Comparison of ENCODE assay signal across 15 cellular contexts in the genomic region with DNA sequence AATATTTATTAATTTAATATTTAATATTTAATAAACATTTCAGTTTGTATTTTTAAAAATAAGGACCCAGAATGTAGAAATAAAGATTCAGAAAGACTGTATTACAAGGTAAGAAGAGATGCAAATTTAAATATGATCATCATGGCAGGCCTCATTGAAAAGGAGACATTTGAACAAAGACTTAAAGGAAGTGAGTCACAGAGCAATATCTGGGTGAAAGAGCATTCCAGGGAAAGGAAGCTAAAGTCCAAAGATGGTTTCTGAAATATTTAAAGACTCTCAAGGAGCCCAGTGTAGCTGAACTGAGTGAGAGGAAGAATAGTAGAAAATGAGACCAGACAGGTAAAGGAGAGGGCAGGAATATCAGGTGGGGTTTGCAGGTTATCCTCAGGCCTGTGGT. TPM values are rescaled to one million over a fixed set of nuclear protein-coding genes. Genes with fewer than 3 reads are reported as not detected.
DNase-seq lines count a peak whose midpoint lies in the region; ATAC-seq and TF ChIP-seq lines count a peak whose summit lies in the region.
"Had no signal": no experiment of that assay in that cellular context is flagged by ENCODE, and none has a peak within 500 bp of the region (broad histone marks: within the 10 kb centered on the region; RNA-seq: fewer than 3 reads in every experiment).

No MANE protein-coding gene starts in this region.

- H3K9me3 Mint-ChIP-seq in mesothelial cell of epicardium, result no peaks in the 10 kb centered on the region
- no peaks in the 10 kb centered on the region for H3K9me3 Mint-ChIP-seq in progenitor cell of endocrine pancreas (ENCODE audit: low read depth)

- H3K27me3 Mint-ChIP-seq in mesothelial cell of epicardium (ENCODE audit: low read depth) (no peaks in the 10 kb centered on the region), progenitor cell of endocrine pancreas (no peaks in the 10 kb centered on the region)
- H3K27me3 Mint-ChIP-seq: activated naive CD8-positive, alpha-beta T cell had no signal

- H3K36me3 Mint-ChIP-seq in mesothelial cell of epicardium (no peaks in the 10 kb centered on the region), progenitor cell of endocrine pancreas (ENCODE audit: insufficient read depth) (no peaks in the 10 kb centered on the region)
- H3K36me3 Mint-ChIP-seq: activated naive CD8-positive, alpha-beta T cell had no signal

- ATAC-seq in esophagus mucosa, result peak; percentile 41

- CTCF ChIA-PET in RWPE1 (lab: Yijun Ruan, JAX), result interaction anchor here (0.7 kb wide), 1 partner anchor 86 kb away, joined by 3 read pairs; no protein-coding TSS in a partner anchor

- no peaks in the 10 kb centered on the region for H3K4me1 Mint-ChIP-seq in mesothelial cell of epicardium
- no peaks in the 10 kb centered on the region for H3K4me1 Mint-ChIP-seq in progenitor cell of endocrine pancreas (ENCODE audit: low read depth)

- peak; percentile 79 for DNase-seq in EH (ENCODE audit: low read depth)
- peak; percentile 13 for DNase-seq in RWPE1 (ENCODE audit: low spot score)
- DNase-seq in non-pigmented ciliary epithelial cell (ENCODE audit: low read depth), result peak; percentile 32
- no peak for DNase-seq in stimulated activated CD4-positive, alpha-beta T cell treated with anti-CD3 and anti-CD28 coated beads, Interleukin-12 subunit alpha, Interleukin-12 subunit beta, amount 100 ng/mL, for 4 hours
- DNase-seq in mesothelial cell of epicardium (ENCODE audit: low spot score in 2 of 2, unreplicated experiment in 2 of 2), result no peak
- no peak for DNase-seq in NCI-H1417 (lab: John Stamatoyannopoulos, UW)
- DNase-seq in progenitor cell of endocrine pancreas (ENCODE audit: low spot score, unreplicated experiment), result no peak
- DNase-seq: Caco-2, NCI-H1105, NCI-H526, Right ventricle myocardium superior, stomach had no signal

- H3K27ac Mint-ChIP-seq in mesothelial cell of epicardium, result no peak overlapping the region
- H3K27ac Mint-ChIP-seq in progenitor cell of endocrine pancreas, result no peak overlapping the region
- H3K27ac Mint-ChIP-seq: activated naive CD8-positive, alpha-beta T cell had no signal

- TF ChIP-seq CTCF in RWPE1 (conservative IDR thresholded peaks at IDR 0.05; ENCODE audit: low read depth) (no peak), mesothelial cell of epicardium (IDR thresholded peaks at IDR 0.05; ENCODE audit: unreplicated experiment) (no peak), progenitor cell of endocrine pancreas (IDR thresholded peaks at IDR 0.05; ENCODE audit: unreplicated experiment) (no peak)

- H3K4me3 Mint-ChIP-seq in mesothelial cell of epicardium, result no peak overlapping the region
- no peak overlapping the region for H3K4me3 Mint-ChIP-seq in progenitor cell of endocrine pancreas (ENCODE audit: low read depth)
- H3K4me3 Mint-ChIP-seq: activated naive CD8-positive, alpha-beta T cell had no signal

- no peak overlapping the region for H3K27ac ChIP-seq in RWPE1
- H3K27ac ChIP-seq: stomach had no signal

- POLR2A ChIA-PET in RWPE1 (lab: Yijun Ruan, JAX; ENCODE audit: low non-redundant PET), result no interaction called here

RNA-seq across cellular contexts. Expression of a gene that starts 5.9 kb away (rescaled TPM):
- total RNA-seq in esophagus mucosa, result not detected
- total RNA-seq in mesothelial cell of epicardium, result not detected in 3 replicates
- not detected in 2 replicates for total RNA-seq in progenitor cell of endocrine pancreas
- total RNA-seq: Caco-2, mesenteric fat pad, Right ventricle myocardium superior, stomach had no signal

RNA-seq across cellular contexts. Expression of a gene that starts 8.6 kb away (rescaled TPM):
- total RNA-seq in esophagus mucosa (not detected), mesothelial cell of epicardium (not detected in 3 replicates), progenitor cell of endocrine pancreas (not detected in 2 replicates)
- total RNA-seq: Caco-2, mesenteric fat pad, Right ventricle myocardium superior, stomach had no signal

RNA-seq across cellular contexts. Expression of a gene that starts 24.5 kb away (rescaled TPM):
- total RNA-seq in esophagus mucosa (not detected), mesothelial cell of epicardium (not detected in 3 replicates), progenitor cell of endocrine pancreas (not detected in 2 replicates)
- total RNA-seq: Caco-2, mesenteric fat pad, Right ventricle myocardium superior, stomach had no signal

RNA-seq across cellular contexts. Expression of a gene that starts 43.4 kb away (rescaled TPM):
- total RNA-seq in esophagus mucosa (not detected), mesothelial cell of epicardium (not detected in 3 replicates), progenitor cell of endocrine pancreas (not detected in 2 replicates)
- total RNA-seq: Caco-2, mesenteric fat pad, Right ventricle myocardium superior, stomach had no signal

Comparison
In these comparisons a context has a peak if more than half of its experiments do, and no peak if none do; other contexts are left out.
1. DNase-seq: peak in EH (single experiment), RWPE1 (single experiment) and non-pigmented ciliary epithelial cell (single experiment); none in stimulated activated CD4-positive, alpha-beta T cell treated with anti-CD3 and anti-CD28 coated beads, Interleukin-12 subunit alpha, Interleukin-12 subunit beta, amount 100 ng/mL, for 4 hours (single experiment), mesothelial cell of epicardium (0 of 2), NCI-H1417 (0 of 3) and progenitor cell of endocrine pancreas (single experiment).